Comparison of ENCODE assay signal across 26 cellular contexts in genomic region chr3:32876920-32877319, GRCh38. TPM values are rescaled to one million over a fixed set of nuclear protein-coding genes. Genes with fewer than 3 reads are reported as not detected.
"Had no signal": no experiment of that assay in that cellular context is flagged by ENCODE, and none has a peak within 500 bp of the region (broad histone marks: within the 10 kb centered on the region; RNA-seq: fewer than 3 reads in every experiment).

No MANE protein-coding gene starts in this region.

- DNase-seq: hypothalamus; immature natural killer cell; kidney; left ventricle myocardium inferior; midbrain; mucosa of descending colon; naive thymus-derived CD4-positive, alpha-beta T cell; ovary; retina; right cardiac atrium; sigmoid colon; small intestine; spleen; stimulated activated CD4-positive, alpha-beta T cell treated with anti-CD3 and anti-CD28 coated beads, Interleukin-4, amount 100 ng/mL, for 24 hours; stimulated activated naive CD4-positive, alpha-beta T cell treated with Interleukin-2 at 50 U/mL for 16 hours; stimulated activated naive CD8-positive, alpha-beta T cell treated with anti-CD3 and anti-CD28 coated beads, Interleukin-15, amount 100 ng/mL, for 72 hours; substantia nigra; upper lobe of left lung had no signal

- H3K27me3 Mint-ChIP-seq: progenitor cell of endocrine pancreas had no signal

- H3K27ac ChIP-seq: left ventricle myocardium inferior, ovary, sigmoid colon, spleen, tibial nerve, upper lobe of left lung, vagina had no signal

- H3K27me3 ChIP-seq: ovary, sigmoid colon, spleen, tibial nerve, upper lobe of left lung, vagina had no signal

- H3K4me3 Mint-ChIP-seq: immature natural killer cell; naive thymus-derived CD4-positive, alpha-beta T cell; natural killer cell treated with Interleukin-12 subunit alpha and Interleukin-12 subunit beta and Interleukin-15 and Interleukin-18, amount 100 ng/mL, for 72 hours; stimulated activated memory B cell treated with anti-CD40 and anti-IgM and Interleukin-4, amounts not matched to agents 10 μg/mL and 1 μg/mL and 100 μg/mL, for 72 hours; stimulated activated naive CD8-positive, alpha-beta T cell treated with anti-CD3 and anti-CD28 coated beads, Interleukin-15, amount 100 ng/mL, for 72 hours had no signal

- H3K9me3 ChIP-seq: left ventricle myocardium inferior, mucosa of descending colon, ovary, sigmoid colon, spleen, tibial nerve, upper lobe of left lung, vagina had no signal

- H3K36me3 Mint-ChIP-seq: immature natural killer cell; naive thymus-derived CD4-positive, alpha-beta T cell; natural killer cell treated with Interleukin-12 subunit alpha and Interleukin-12 subunit beta and Interleukin-15 and Interleukin-18, amount 100 ng/mL, for 72 hours; stimulated activated memory B cell treated with anti-CD40 and anti-IgM and Interleukin-4, amounts not matched to agents 10 μg/mL and 1 μg/mL and 100 μg/mL, for 72 hours had no signal

- H3K9me3 Mint-ChIP-seq: immature natural killer cell; naive thymus-derived CD4-positive, alpha-beta T cell; natural killer cell treated with Interleukin-12 subunit alpha and Interleukin-12 subunit beta and Interleukin-15 and Interleukin-18, amount 100 ng/mL, for 72 hours; stimulated activated memory B cell treated with anti-CD40 and anti-IgM and Interleukin-4, amounts not matched to agents 10 μg/mL and 1 μg/mL and 100 μg/mL, for 72 hours; stimulated activated naive CD8-positive, alpha-beta T cell treated with anti-CD3 and anti-CD28 coated beads, Interleukin-15, amount 100 ng/mL, for 72 hours had no signal

- H3K4me1 ChIP-seq: left ventricle myocardium inferior had no signal

- H3K4me1 Mint-ChIP-seq: immature natural killer cell; stimulated activated memory B cell treated with anti-CD40 and anti-IgM and Interleukin-4, amounts not matched to agents 10 μg/mL and 1 μg/mL and 100 μg/mL, for 72 hours had no signal

- H3K27ac Mint-ChIP-seq: immature natural killer cell; naive thymus-derived CD4-positive, alpha-beta T cell; natural killer cell treated with Interleukin-12 subunit alpha and Interleukin-12 subunit beta and Interleukin-15 and Interleukin-18, amount 100 ng/mL, for 72 hours; progenitor cell of endocrine pancreas; stimulated activated memory B cell treated with anti-CD40 and anti-IgM and Interleukin-4, amounts not matched to agents 10 μg/mL and 1 μg/mL and 100 μg/mL, for 72 hours; stimulated activated naive CD8-positive, alpha-beta T cell treated with anti-CD3 and anti-CD28 coated beads, Interleukin-15, amount 100 ng/mL, for 72 hours had no signal

- ATAC-seq: mucosa of descending colon; naive thymus-derived CD4-positive, alpha-beta T cell; natural killer cell treated with Interleukin-12 subunit alpha and Interleukin-12 subunit beta and Interleukin-15 and Interleukin-18, amount 100 ng/mL, for 72 hours; right cardiac atrium; stimulated activated memory B cell treated with anti-CD40 and anti-IgM and Interleukin-4, amounts not matched to agents 10 μg/mL and 1 μg/mL and 100 μg/mL, for 72 hours; stimulated activated naive CD8-positive, alpha-beta T cell treated with anti-CD3 and anti-CD28 coated beads, Interleukin-15, amount 100 ng/mL, for 72 hours had no signal

RNA-seq across cellular contexts. Expression of gene TRIM71, which starts 59.1 kb away (rescaled TPM):
- total RNA-seq: left ventricle myocardium inferior; mesenteric fat pad; mucosa of descending colon; myocyte; natural killer cell treated with Interleukin-12 subunit alpha and Interleukin-12 subunit beta and Interleukin-15 and Interleukin-18, amount 100 ng/mL, for 72 hours; pulmonary artery endothelial cell; right cardiac atrium; sigmoid colon; vagina had no signal
